17 cellular contexts compared by ENCODE assay signal in the genomic region with DNA sequence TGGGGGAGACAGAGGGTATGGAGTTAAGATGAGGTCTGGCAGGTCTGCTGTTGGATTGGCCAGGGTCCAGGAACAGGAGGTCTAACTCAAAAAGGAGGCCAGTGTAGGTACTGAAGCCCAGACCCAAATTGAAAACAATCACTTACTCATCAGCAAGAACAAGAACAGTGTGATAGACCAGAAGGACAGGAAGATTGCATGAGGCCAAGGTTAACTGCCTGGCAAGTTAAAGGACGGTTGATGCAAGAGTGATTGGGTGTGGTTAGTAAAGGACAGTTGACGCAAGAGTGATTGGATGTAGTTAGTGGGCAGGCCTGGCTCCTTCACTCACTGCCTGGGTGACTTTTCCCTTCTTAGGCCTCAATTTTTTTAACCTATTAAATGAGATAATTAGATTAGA.
DNase-seq lines count a peak whose midpoint lies in the region; ATAC-seq and TF ChIP-seq lines count a peak whose summit lies in the region.
"Had no signal": no experiment of that assay in that cellular context is flagged by ENCODE, and none has a peak within 500 bp of the region (broad histone marks: within the 10 kb centered on the region; RNA-seq: fewer than 3 reads in every experiment).

No MANE protein-coding gene starts in this region.

- H3K9me3 ChIP-seq in left ventricle myocardium inferior (replicated peaks) (peaks cover 10% of the 10 kb centered on the region), right cardiac atrium (ENCODE audit: control insufficient read depth, low read length) (no peaks in the 10 kb centered on the region), Caco-2 (0 out of 2 replicates have a peak, but pooled peaks cover 3% of the 10 kb centered on the region), prostate gland (no peaks in the 10 kb centered on the region)
- H3K9me3 ChIP-seq: adrenal gland had no signal

- H3K27ac Mint-ChIP-seq in activated naive CD8-positive, alpha-beta T cell treated with anti-CD3 and anti-CD28 coated beads for 36 hours: no peak overlapping the region
- H3K27ac Mint-ChIP-seq in Caco-2 (ENCODE audit: unreplicated experiment): no peak overlapping the region

- peaks cover 3% of the 10 kb centered on the region for H3K4me1 Mint-ChIP-seq in activated naive CD8-positive, alpha-beta T cell treated with anti-CD3 and anti-CD28 coated beads for 36 hours
- H3K4me1 Mint-ChIP-seq in Caco-2 (ENCODE audit: low read depth, unreplicated experiment): no peaks in the 10 kb centered on the region

- H3K27ac ChIP-seq in left ventricle myocardium inferior (replicated peaks) (peak overlapping the region; percentile 65), right cardiac atrium (ENCODE audit: low read length) (no peak overlapping the region), prostate gland (no peak overlapping the region)
- H3K27ac ChIP-seq: adrenal gland, coronary artery, right atrium auricular region had no signal

- no peaks in the 10 kb centered on the region for H3K36me3 Mint-ChIP-seq in activated naive CD8-positive, alpha-beta T cell treated with anti-CD3 and anti-CD28 coated beads for 36 hours
- H3K36me3 Mint-ChIP-seq in Caco-2 (ENCODE audit: insufficient read depth, unreplicated experiment): no peaks in the 10 kb centered on the region

- ATAC-seq in right cardiac atrium: no peak
- peak; percentile 23 for ATAC-seq in HG02884 (IDR thresholded peaks at IDR 0.05; ENCODE audit: unreplicated experiment)
- ATAC-seq in HG03520 (IDR thresholded peaks at IDR 0.05; ENCODE audit: unreplicated experiment): peak; percentile 24

- no peak for TF ChIP-seq POLR2A in prostate gland (IDR thresholded peaks at IDR 0.05)

- no peaks in the 10 kb centered on the region for H3K9me3 Mint-ChIP-seq in activated naive CD8-positive, alpha-beta T cell treated with anti-CD3 and anti-CD28 coated beads for 36 hours
- H3K9me3 Mint-ChIP-seq in Caco-2 (ENCODE audit: unreplicated experiment): no peaks in the 10 kb centered on the region

- DNase-seq in left ventricle myocardium inferior (no peak), right cardiac atrium (no peak), amygdala (lab: John Stamatoyannopoulos, UW) (no peak), Caco-2 (no peak), prostate gland (ENCODE audit: low spot score) (no peak)
- no peak for DNase-seq in activated naive CD8-positive, alpha-beta T cell treated with anti-CD3 and anti-CD28 coated beads for 36 hours
- DNase-seq: 8988T, activated T-cell treated with anti-CD3 and anti-CD28 coated beads for 4 hours, islet precursor cell, NCI-H1417 treated with DMSO at 0.1 percent for 48 hours, NCI-H524 treated with DMSO at 0.1 percent for 48 hours, Right ventricle myocardium superior had no signal

- H3K27me3 ChIP-seq in left ventricle myocardium inferior (ENCODE audit: low read depth) (no peaks in the 10 kb centered on the region), right cardiac atrium (ENCODE audit: control insufficient read depth, insufficient read depth) (no peaks in the 10 kb centered on the region), Caco-2 (replicated peaks; ENCODE audit: control insufficient read depth, insufficient read depth, low read length) (no peaks in the 10 kb centered on the region), prostate gland (replicated peaks; ENCODE audit: insufficient read depth) (no peaks in the 10 kb centered on the region)
- H3K27me3 ChIP-seq: adrenal gland, right atrium auricular region had no signal

- no peak overlapping the region for H3K4me3 Mint-ChIP-seq in activated naive CD8-positive, alpha-beta T cell treated with anti-CD3 and anti-CD28 coated beads for 36 hours
- H3K4me3 Mint-ChIP-seq in Caco-2 (ENCODE audit: unreplicated experiment): no peak overlapping the region

- intact Hi-C loops in left ventricle myocardium inferior (cut with micrococcal nuclease) (no loop called here), right cardiac atrium (cut with DNase I) (no loop called here), Caco-2 (cut with micrococcal nuclease; ENCODE audit: unreplicated experiment) (no loop called here), prostate gland (cut with DNase I) (no loop called here)

- no peak for TF ChIP-seq CTCF in left ventricle myocardium inferior (IDR thresholded peaks at IDR 0.05; ENCODE audit: borderline replicate concordance)
- no peak for TF ChIP-seq CTCF in Caco-2 (IDR thresholded peaks at IDR 0.05; ENCODE audit: insufficient read depth in 1 of 2, low read depth in 1 of 2, low read length in 1 of 2, severe bottlenecking in 1 of 2, unreplicated experiment in 1 of 2)
- no peak for TF ChIP-seq CTCF in prostate gland (IDR thresholded peaks at IDR 0.05)

- H3K27me3 Mint-ChIP-seq in activated naive CD8-positive, alpha-beta T cell treated with anti-CD3 and anti-CD28 coated beads for 36 hours: no peaks in the 10 kb centered on the region
- peaks cover 23% of the 10 kb centered on the region for H3K27me3 Mint-ChIP-seq in Caco-2 (ENCODE audit: insufficient read depth, unreplicated experiment)

- BruUV-seq in Caco-2 (replicated peaks; lab: Mats Ljungman, UMichigan): no TSS peak

- H3K4me3 ChIP-seq in left ventricle myocardium inferior (no peak overlapping the region), right cardiac atrium (ENCODE audit: low read length) (no peak overlapping the region), Caco-2 (ENCODE audit: low read depth, low read length) (no peak overlapping the region), prostate gland (no peak overlapping the region)
- H3K4me3 ChIP-seq: adrenal gland, coronary artery, right atrium auricular region had no signal

- H3K36me3 ChIP-seq in left ventricle myocardium inferior (no peaks in the 10 kb centered on the region), Caco-2 (ENCODE audit: control insufficient read depth, insufficient read depth, low read length) (no peaks in the 10 kb centered on the region), prostate gland (no peaks in the 10 kb centered on the region)
- H3K36me3 ChIP-seq: adrenal gland, right atrium auricular region had no signal

- CTCF ChIA-PET in Caco-2 (lab: Charles Lee): no interaction called here

- 89% methylated on average over 2 of the region's 2 CpGs for WGBS in right cardiac atrium
- 92% methylated on average over 2 of the region's 2 CpGs for WGBS in prostate gland

- peaks cover 83% of the 10 kb centered on the region for H3K4me1 ChIP-seq in left ventricle myocardium inferior
- peaks cover 9% of the 10 kb centered on the region for H3K4me1 ChIP-seq in right cardiac atrium (ENCODE audit: control insufficient read depth, insufficient read depth, low read length)
- H3K4me1 ChIP-seq in Caco-2: no peaks in the 10 kb centered on the region
- H3K4me1 ChIP-seq in prostate gland (replicated peaks): no peaks in the 10 kb centered on the region

- POLR2A ChIA-PET in Caco-2 (lab: Charles Lee): no interaction called here

Comparison
In these comparisons a context has a peak if more than half of its experiments do, and no peak if none do; other contexts are left out.
1. ATAC-seq: peak in HG02884 (single experiment) and HG03520 (single experiment); none in right cardiac atrium (0 of 2).